ENCODE assay signal across 11 cellular contexts in the genomic region with DNA sequence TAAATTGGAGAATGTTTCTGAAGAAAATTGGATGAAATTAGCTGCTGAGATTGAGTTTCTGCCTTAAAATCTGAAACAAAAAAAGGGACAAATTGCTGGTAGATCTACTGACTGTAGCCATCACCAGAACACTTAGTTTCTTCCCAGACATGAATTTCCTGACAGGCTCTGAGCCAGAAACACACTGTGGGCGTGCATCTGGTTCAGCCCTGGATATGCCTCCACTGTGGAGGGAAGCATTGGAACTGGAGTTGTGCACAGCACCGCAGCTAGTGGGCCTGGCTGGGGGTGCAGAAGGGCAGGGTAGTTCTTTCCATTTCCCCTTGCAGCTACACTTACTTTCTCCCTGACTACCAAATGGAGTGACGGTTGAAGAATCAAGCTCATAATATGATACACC. TPM values are rescaled to one million over a fixed set of nuclear protein-coding genes. Genes with fewer than 3 reads are reported as not detected.
"Had no signal": no experiment of that assay in that cellular context is flagged by ENCODE, and none has a peak within 500 bp of the region (broad histone marks: within the 10 kb centered on the region; RNA-seq: fewer than 3 reads in every experiment).

No MANE protein-coding gene starts in this region.

- H3K27me3 ChIP-seq: cardiac muscle cell, gastrocnemius medialis, tibial nerve, vagina had no signal

- ATAC-seq: activated CD4-positive, CD25-positive, alpha-beta regulatory T cell treated with anti-CD3 and anti-CD28 coated beads, Interleukin-2, amount 50 U/mL, for 24 hours; gastrocnemius medialis had no signal

- H3K4me3 ChIP-seq: cardiac muscle cell, coronary artery, gastrocnemius medialis, left ventricle myocardium inferior, tibial nerve, vagina had no signal

- H3K4me1 ChIP-seq: gastrocnemius medialis, left ventricle myocardium inferior, tibial nerve, vagina had no signal

- DNase-seq: activated CD4-positive, alpha-beta T cell treated with anti-CD3 and anti-CD28 coated beads, Interleukin-2, amount 50 U/mL, for 4 hours; activated T-cell treated with anti-CD3 and anti-CD28 coated beads, Interleukin-2, amount 50 U/mL, for 48 hours; effector memory CD4-positive, alpha-beta T cell; gastrocnemius medialis; left ventricle myocardium inferior; mesendoderm had no signal

- H3K27ac ChIP-seq: cardiac muscle cell, coronary artery, gastrocnemius medialis, left ventricle myocardium inferior, tibial nerve, vagina had no signal

- H3K9me3 ChIP-seq: gastrocnemius medialis had no signal

RNA-seq across cellular contexts. Expression of a gene that starts 53.1 kb away (rescaled TPM):
- total RNA-seq: gastrocnemius medialis, left ventricle myocardium inferior, vagina had no signal
